Comparison of ENCODE assay signal across 11 cellular contexts in the genomic region with DNA sequence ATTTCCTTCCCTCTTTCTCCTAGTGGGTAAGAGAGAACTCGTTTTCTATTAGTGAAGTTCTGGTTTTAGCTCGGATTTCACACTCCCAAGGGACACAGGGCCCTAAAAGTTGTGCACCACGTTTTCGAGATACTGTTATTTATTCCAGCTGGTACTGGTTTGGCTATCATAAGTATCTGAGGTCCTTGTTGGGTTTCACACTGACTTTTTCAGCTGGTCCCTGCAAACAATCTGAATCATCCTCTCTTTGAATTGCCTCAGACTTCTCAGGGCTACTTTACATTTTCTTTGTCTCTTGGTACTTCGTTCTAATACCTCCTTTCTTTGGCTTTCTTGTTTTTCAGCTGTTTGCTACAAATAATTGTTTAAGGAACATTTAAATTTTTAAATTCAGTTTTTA.
"Had no signal": no experiment of that assay in that cellular context is flagged by ENCODE, and none has a peak within 500 bp of the region (broad histone marks: within the 10 kb centered on the region; RNA-seq: fewer than 3 reads in every experiment).

No MANE protein-coding gene starts in this region.

- H3K9me3 ChIP-seq: left ventricle myocardium inferior, uterus had no signal

- H3K36me3 ChIP-seq: left ventricle myocardium inferior, uterus had no signal

- H3K27ac ChIP-seq: epithelial cell of prostate, left ventricle myocardium inferior, uterus had no signal

- ATAC-seq: effector memory CD8-positive, alpha-beta T cell had no signal

- H3K27me3 ChIP-seq: uterus had no signal

- H3K4me1 ChIP-seq: left ventricle myocardium inferior, uterus had no signal

- DNase-seq: activated CD4-positive, alpha-beta memory T cell treated with anti-CD3 and anti-CD28 coated beads for 36 hours; activated CD4-positive, CD25-positive, alpha-beta regulatory T cell treated with anti-CD3 and anti-CD28 coated beads, Interleukin-2, amount 50 U/mL, for 72 hours; activated gamma-delta T cell; activated T-cell treated with anti-CD3 and anti-CD28 coated beads, Interleukin-2, amount 50 U/mL, for 48 hours; cerebellar nuclear complex; effector memory CD8-positive, alpha-beta T cell; kidney; left ventricle myocardium inferior; small intestine; uterus had no signal

- H3K4me3 ChIP-seq: left ventricle myocardium inferior, uterus had no signal
